In the genomic region with DNA sequence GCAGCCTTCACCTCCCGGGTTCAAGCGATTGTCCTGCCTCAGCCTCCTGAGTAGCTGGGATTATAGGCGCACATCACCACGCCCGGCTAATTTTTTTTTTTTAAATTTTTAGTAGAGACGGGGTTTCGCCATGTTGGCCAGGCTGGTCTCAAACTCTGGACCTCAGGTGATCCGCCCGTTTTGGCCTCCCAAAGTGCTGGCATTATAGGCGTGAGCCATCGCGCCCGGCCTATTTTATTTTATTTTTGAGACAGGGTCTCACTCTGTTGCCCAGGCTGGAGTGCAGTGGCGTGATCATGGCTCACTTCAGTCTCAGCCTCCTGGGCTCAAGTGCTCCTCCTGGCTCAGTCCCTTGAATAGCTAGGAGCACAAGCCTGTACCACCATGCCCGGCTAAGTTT, we compare ENCODE assay signal across 2 cellular contexts. TPM values are rescaled to one million over a fixed set of nuclear protein-coding genes. Genes with fewer than 3 reads are reported as not detected.
"Had no signal": no experiment of that assay in that cellular context is flagged by ENCODE, and none has a peak within 500 bp of the region (broad histone marks: within the 10 kb centered on the region; RNA-seq: fewer than 3 reads in every experiment).

No MANE protein-coding gene starts in this region.

RNA-seq across cellular contexts. Expression of a gene that starts 57.1 kb away (rescaled TPM):
- total RNA-seq: mammary epithelial cell had no signal
- polyA plus RNA-seq: keratinocyte had no signal
